In genomic region chr1:149102574-149102973, GRCh38 we compare ENCODE assay signal across 8 cellular contexts. TPM values are rescaled to one million over a fixed set of nuclear protein-coding genes. Genes with fewer than 3 reads are reported as not detected.
DNase-seq lines count a peak whose midpoint lies in the region; ATAC-seq, FAIRE-seq and TF ChIP-seq lines count a peak whose summit lies in the region.
"Not testable (repeated sequence)": the region's sequence is repeated elsewhere in the genome, so short reads cannot be mapped to it uniquely, and the experiment has no call there.

No MANE protein-coding gene starts in this region.

- H3K79me2 ChIP-seq in mammary epithelial cell (ENCODE audit: insufficient read depth, low read length), result not testable (repeated sequence)

- BruUV-seq in mammary epithelial cell (replicated peaks; lab: Mats Ljungman, UMichigan), result not testable (repeated sequence)

- not testable (repeated sequence) for H3K4me2 ChIP-seq in mammary epithelial cell (ENCODE audit: insufficient read depth, low read depth, low read length)

- not testable (repeated sequence) for H3K27me3 ChIP-seq in CD8-positive, alpha-beta memory T cell (ENCODE audit: insufficient read depth, low read length, poor library complexity, severe bottlenecking); mammary epithelial cell (ENCODE audit: insufficient read depth, low read length); heart right ventricle; pancreas

- peak overlapping the region; percentile 51 to 77 (median 66) for H3K4me3 Mint-ChIP-seq in CD8-positive, alpha-beta memory T cell
- peak overlapping the region; percentile 45 for H3K4me3 Mint-ChIP-seq in stimulated activated naive CD8-positive, alpha-beta T cell treated with anti-CD3 and anti-CD28 coated beads, Interleukin-15, Interleukin-2, amounts not matched to agents 100 ng/mL and 50 ng/mL, for 24 hours

- CTCF ChIA-PET in CD8-positive, alpha-beta memory T cell (lab: Charles Lee); mammary epithelial cell (lab: Charles Lee; ENCODE audit: low non-redundant PET): not testable (repeated sequence)

- not testable (repeated sequence) for H2AFZ ChIP-seq in mammary epithelial cell (ENCODE audit: low read depth, low read length)

- dilution Hi-C loops in mammary epithelial cell (cut with HindIII; ENCODE audit: low sequenced_read_pairs), result not testable (repeated sequence)

- H3K36me3 Mint-ChIP-seq in CD8-positive, alpha-beta memory T cell; stimulated activated naive CD8-positive, alpha-beta T cell treated with anti-CD3 and anti-CD28 coated beads, Interleukin-15, Interleukin-2, amounts not matched to agents 100 ng/mL and 50 ng/mL, for 24 hours (ENCODE audit: low read depth): not testable (repeated sequence)

- not testable (repeated sequence) for H3K9me3 ChIP-seq in CD8-positive, alpha-beta memory T cell (ENCODE audit: low read length); SK-N-MC (ENCODE audit: low read depth, low read length); mammary epithelial cell (replicated peaks; ENCODE audit: insufficient read depth, low read length); heart right ventricle; pancreas

- not testable (repeated sequence) for H3K4me1 ChIP-seq in CD8-positive, alpha-beta memory T cell (ENCODE audit: insufficient read depth, low read length); mammary epithelial cell (ENCODE audit: insufficient read depth, low read length); heart right ventricle; pancreas

- H3K4me3 ChIP-seq in CD8-positive, alpha-beta memory T cell (ENCODE audit: low read length), result not testable (repeated sequence)
- peak overlapping the region; percentile 64 for H3K4me3 ChIP-seq in SK-N-MC
- peak overlapping the region in 2 of 3 experiments; percentile 28 for H3K4me3 ChIP-seq in mammary epithelial cell (replicated peaks in 1 of 3; ENCODE audit: insufficient read depth in 1 of 3, low read depth in 2 of 3, low read length in 3 of 3)
- H3K4me3 ChIP-seq in heart right ventricle, result peak overlapping the region in 8 of 10 donors; percentile 26 to 61 (median 48)
- peak overlapping the region in 2 of 4 donors; percentile 40 to 51 for H3K4me3 ChIP-seq in pancreas

- in situ Hi-C loops in mammary epithelial cell (cut with MboI; ENCODE audit: low sequenced_read_pairs in 2 of 2), result not testable (repeated sequence)

- not testable (repeated sequence) for TF ChIP-seq CTCF in mammary epithelial cell (conservative IDR thresholded peaks at IDR 0.05 in 1 of 2, IDR thresholded peaks at IDR 0.05 in 1 of 2; ENCODE audit: extremely low read depth in 1 of 2, insufficient read depth in 1 of 2, low read depth in 1 of 2, low read length in 2 of 2); heart right ventricle (IDR thresholded peaks at IDR 0.05); pancreas (IDR thresholded peaks at IDR 0.05)

- H3K36me3 ChIP-seq in CD8-positive, alpha-beta memory T cell (ENCODE audit: insufficient read depth, low read length); SK-N-MC (ENCODE audit: insufficient read depth, low read length); mammary epithelial cell (ENCODE audit: insufficient read depth, low read length); heart right ventricle; pancreas: not testable (repeated sequence)

- H4K20me1 ChIP-seq in mammary epithelial cell (ENCODE audit: insufficient read depth, low read length), result not testable (repeated sequence)

- H3K27me3 Mint-ChIP-seq in CD8-positive, alpha-beta memory T cell; stimulated activated naive CD8-positive, alpha-beta T cell treated with anti-CD3 and anti-CD28 coated beads, Interleukin-15, Interleukin-2, amounts not matched to agents 100 ng/mL and 50 ng/mL, for 24 hours: not testable (repeated sequence)

- not testable (repeated sequence) for H3K4me1 Mint-ChIP-seq in CD8-positive, alpha-beta memory T cell; stimulated activated naive CD8-positive, alpha-beta T cell treated with anti-CD3 and anti-CD28 coated beads, Interleukin-15, Interleukin-2, amounts not matched to agents 100 ng/mL and 50 ng/mL, for 24 hours (ENCODE audit: low read depth)

- intact Hi-C loops in mammary epithelial cell (cut with micrococcal nuclease); heart right ventricle (cut with DNase I); pancreas (cut with DNase I): not testable (repeated sequence)

- H3K9ac ChIP-seq in SK-N-MC (ENCODE audit: insufficient read length), result not testable (repeated sequence)
- H3K9ac ChIP-seq in mammary epithelial cell (ENCODE audit: insufficient read depth, low read length), result peak overlapping the region; percentile 13

- not testable (repeated sequence) for H3K27ac ChIP-seq in CD8-positive, alpha-beta memory T cell (ENCODE audit: low read depth, low read length); SK-N-MC; mammary epithelial cell (ENCODE audit: insufficient read depth, low read depth, low read length); heart right ventricle; pancreas

- not testable (repeated sequence) for H3K9me3 Mint-ChIP-seq in CD8-positive, alpha-beta memory T cell; stimulated activated naive CD8-positive, alpha-beta T cell treated with anti-CD3 and anti-CD28 coated beads, Interleukin-15, Interleukin-2, amounts not matched to agents 100 ng/mL and 50 ng/mL, for 24 hours

- DNase-seq in CD8-positive, alpha-beta memory T cell, result peak in 4 of 5 donors; percentile 29 to 50 (median 34)
- DNase-seq in SK-N-MC (ENCODE audit: low read depth, low spot score); mammary epithelial cell: not testable (repeated sequence)
- DNase-seq in activated T-cell treated with anti-CD3 and anti-CD28 coated beads for 48 hours (ENCODE audit: low read depth) (peak; percentile 3), heart right ventricle (peak in 1 of 2 donors; percentile 11), pancreas (peak in 1 of 6 donors; percentile 17)

- not testable (repeated sequence) for FAIRE-seq in pancreas (lab: Jason Lieb, UNC)

- H3K27ac Mint-ChIP-seq in CD8-positive, alpha-beta memory T cell, result peak overlapping the region in 1 of 8 donors; percentile 21
- H3K27ac Mint-ChIP-seq in stimulated activated naive CD8-positive, alpha-beta T cell treated with anti-CD3 and anti-CD28 coated beads, Interleukin-15, Interleukin-2, amounts not matched to agents 100 ng/mL and 50 ng/mL, for 24 hours, result not testable (repeated sequence)

- POLR2A ChIA-PET in CD8-positive, alpha-beta memory T cell (lab: Charles Lee), result not testable (repeated sequence)

- peak; percentile 33 for ATAC-seq in HG02642 (IDR thresholded peaks at IDR 0.05; ENCODE audit: poor library complexity, unreplicated experiment)
- ATAC-seq in heart right ventricle, result peak; percentile 53 to 76 (median 66)
- ATAC-seq in pancreas, result peak; percentile 68 to 90 (median 76)

- no CpG with 5 or more reads among the region's 16 CpGs for WGBS in mammary epithelial cell (ENCODE audit: low coverage, missing lambda C conversion rate)
- WGBS in heart right ventricle, 2 donors, result 0 to 2% methylated on average over 7 to 8 of the region's 16 CpGs
- 0% methylated on average over 5 to 8 of the region's 16 CpGs for WGBS in pancreas, 2 donors

RNA-seq across cellular contexts. Expression of gene NBPF9, which starts 0.8 kb away (rescaled TPM):
- 10 to 100 TPM; 12.6 to 13.1 TPM for total RNA-seq in CD8-positive, alpha-beta memory T cell
- polyA plus RNA-seq in CD8-positive, alpha-beta memory T cell, result 3.2 TPM
- total RNA-seq in mammary epithelial cell (10 to 100 TPM; 12.5 to 37.0 TPM), heart right ventricle (1 to 10 TPM; 3.9 to 6.7 (median 5.0) TPM), pancreas (10 to 100 TPM in 3 of 6 donors, 1 to 10 TPM in 3; 6.6 to 17.8 (median 10.2) TPM)
- polyA plus RNA-seq in mammary epithelial cell (11.4 TPM), heart right ventricle (1 to 10 TPM; 3.8 to 7.5 TPM), pancreas (10 to 100 TPM; 11.4 to 13.4 TPM)
- 13.1 TPM for polyA minus RNA-seq in mammary epithelial cell
